In the genomic region with DNA sequence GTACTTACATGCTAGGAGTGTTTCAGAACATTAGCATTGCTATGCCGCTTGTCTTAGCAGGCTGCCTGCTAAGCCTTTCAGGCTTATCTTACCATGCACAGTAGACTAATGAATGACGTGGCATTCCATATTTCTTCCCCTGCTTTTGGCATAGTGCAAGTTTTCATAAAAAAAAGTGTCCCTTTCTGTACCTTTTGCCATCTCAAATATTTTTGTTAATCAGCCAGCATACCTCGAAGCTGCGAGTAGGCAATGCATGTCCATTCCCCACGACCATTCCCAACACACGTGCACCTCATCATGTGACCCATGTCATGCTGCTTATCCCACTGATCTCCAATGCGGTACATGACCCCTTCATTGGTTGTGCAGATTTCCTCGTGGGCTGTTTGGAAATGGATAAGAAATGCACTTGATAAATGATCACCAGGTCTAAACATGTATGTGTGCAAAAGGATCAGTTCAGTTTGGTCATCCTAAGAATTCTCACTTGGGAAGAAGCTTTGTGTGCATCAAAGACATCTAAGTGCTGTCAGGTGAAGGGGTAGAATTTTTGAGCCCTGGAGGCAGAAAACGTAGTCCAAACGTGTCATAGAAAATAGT, we compare ENCODE assay signal across 1 cellular context.
TF ChIP-seq lines count a peak whose summit lies in the region.

No MANE protein-coding gene starts in this region.

TF ChIP-seq in HepG2, 621 proteins besides CTCF, POLR2A, EP300 and RAD21 (continued from another document and continues in another):
- TF ChIP-seq THAP7 (CRISPR knock-in tag; IDR thresholded peaks at IDR 0.05), result no peak
- TF ChIP-seq, protein P1, sequence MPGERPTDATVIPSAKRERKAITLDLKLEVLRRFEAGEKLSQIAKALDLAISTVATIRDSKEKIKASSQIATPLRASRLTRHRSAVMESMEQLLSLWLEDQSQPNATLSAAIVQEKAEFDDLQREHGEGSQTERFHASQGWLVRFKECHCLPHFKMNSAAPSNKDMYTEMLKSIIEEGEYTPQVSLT (CRISPR knock-in tag; IDR thresholded peaks at IDR 0.05; ENCODE audit: borderline replicate concordance, low read depth), result no peak
- TF ChIP-seq, protein P2, sequence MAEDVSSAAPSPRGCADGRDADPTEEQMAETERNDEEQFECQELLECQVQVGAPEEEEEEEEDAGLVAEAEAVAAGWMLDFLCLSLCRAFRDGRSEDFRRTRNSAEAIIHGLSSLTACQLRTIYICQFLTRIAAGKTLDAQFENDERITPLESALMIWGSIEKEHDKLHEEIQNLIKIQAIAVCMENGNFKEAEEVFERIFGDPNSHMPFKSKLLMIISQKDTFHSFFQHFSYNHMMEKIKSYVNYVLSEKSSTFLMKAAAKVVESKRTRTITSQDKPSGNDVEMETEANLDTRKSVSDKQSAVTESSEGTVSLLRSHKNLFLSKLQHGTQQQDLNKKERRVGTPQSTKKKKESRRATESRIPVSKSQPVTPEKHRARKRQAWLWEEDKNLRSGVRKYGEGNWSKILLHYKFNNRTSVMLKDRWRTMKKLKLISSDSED (CRISPR knock-in tag; IDR thresholded peaks at IDR 0.05), result no peak
- no peak for TF ChIP-seq ZBTB43 (CRISPR knock-in tag; conservative IDR thresholded peaks at IDR 0.05)
- no peak for TF ChIP-seq ZSCAN9 (CRISPR knock-in tag; IDR thresholded peaks at IDR 0.05; ENCODE audit: borderline replicate concordance)
- no peak for TF ChIP-seq HDAC2 (CRISPR knock-in tag; IDR thresholded peaks at IDR 0.05)
- TF ChIP-seq ZC3H4 (CRISPR knock-in tag; IDR thresholded peaks at IDR 0.05; ENCODE audit: borderline replicate concordance), result peak; percentile 53; the same call in 1 of the 2 replicates
- TF ChIP-seq TGIF2 (CRISPR knock-in tag; IDR thresholded peaks at IDR 0.05), result 0 out of 2 replicates have a peak, but pooled peaks have one; percentile 51
- TF ChIP-seq KIAA2018 (CRISPR knock-in tag; IDR thresholded peaks at IDR 0.05; ENCODE audit: borderline replicate concordance), result 0 out of 2 replicates have a peak, but pooled peaks have one; percentile 33
- 0 out of 2 replicates have a peak, but pooled peaks have one; percentile 25 for TF ChIP-seq ZNF501 (CRISPR knock-in tag; IDR thresholded peaks at IDR 0.05)
- no peak for TF ChIP-seq CBFB (CRISPR knock-in tag; IDR thresholded peaks at IDR 0.05)
- peak; percentile 75 for TF ChIP-seq POLR2AphosphoS5 (IDR thresholded peaks at IDR 0.05; ENCODE audit: low read depth, low read length)
- TF ChIP-seq FOXC1 (CRISPR knock-in tag; IDR thresholded peaks at IDR 0.05; ENCODE audit: borderline replicate concordance), result 0 out of 2 replicates have a peak, but pooled peaks have one; percentile 29
- TF ChIP-seq, protein P3, sequence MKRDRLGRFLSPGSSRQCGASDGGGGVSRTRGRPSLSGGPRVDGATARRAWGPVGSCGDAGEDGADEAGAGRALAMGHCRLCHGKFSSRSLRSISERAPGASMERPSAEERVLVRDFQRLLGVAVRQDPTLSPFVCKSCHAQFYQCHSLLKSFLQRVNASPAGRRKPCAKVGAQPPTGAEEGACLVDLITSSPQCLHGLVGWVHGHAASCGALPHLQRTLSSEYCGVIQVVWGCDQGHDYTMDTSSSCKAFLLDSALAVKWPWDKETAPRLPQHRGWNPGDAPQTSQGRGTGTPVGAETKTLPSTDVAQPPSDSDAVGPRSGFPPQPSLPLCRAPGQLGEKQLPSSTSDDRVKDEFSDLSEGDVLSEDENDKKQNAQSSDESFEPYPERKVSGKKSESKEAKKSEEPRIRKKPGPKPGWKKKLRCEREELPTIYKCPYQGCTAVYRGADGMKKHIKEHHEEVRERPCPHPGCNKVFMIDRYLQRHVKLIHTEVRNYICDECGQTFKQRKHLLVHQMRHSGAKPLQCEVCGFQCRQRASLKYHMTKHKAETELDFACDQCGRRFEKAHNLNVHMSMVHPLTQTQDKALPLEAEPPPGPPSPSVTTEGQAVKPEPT (CRISPR knock-in tag; IDR thresholded peaks at IDR 0.05; ENCODE audit: low read depth), result no peak
- TF ChIP-seq, protein P4, sequence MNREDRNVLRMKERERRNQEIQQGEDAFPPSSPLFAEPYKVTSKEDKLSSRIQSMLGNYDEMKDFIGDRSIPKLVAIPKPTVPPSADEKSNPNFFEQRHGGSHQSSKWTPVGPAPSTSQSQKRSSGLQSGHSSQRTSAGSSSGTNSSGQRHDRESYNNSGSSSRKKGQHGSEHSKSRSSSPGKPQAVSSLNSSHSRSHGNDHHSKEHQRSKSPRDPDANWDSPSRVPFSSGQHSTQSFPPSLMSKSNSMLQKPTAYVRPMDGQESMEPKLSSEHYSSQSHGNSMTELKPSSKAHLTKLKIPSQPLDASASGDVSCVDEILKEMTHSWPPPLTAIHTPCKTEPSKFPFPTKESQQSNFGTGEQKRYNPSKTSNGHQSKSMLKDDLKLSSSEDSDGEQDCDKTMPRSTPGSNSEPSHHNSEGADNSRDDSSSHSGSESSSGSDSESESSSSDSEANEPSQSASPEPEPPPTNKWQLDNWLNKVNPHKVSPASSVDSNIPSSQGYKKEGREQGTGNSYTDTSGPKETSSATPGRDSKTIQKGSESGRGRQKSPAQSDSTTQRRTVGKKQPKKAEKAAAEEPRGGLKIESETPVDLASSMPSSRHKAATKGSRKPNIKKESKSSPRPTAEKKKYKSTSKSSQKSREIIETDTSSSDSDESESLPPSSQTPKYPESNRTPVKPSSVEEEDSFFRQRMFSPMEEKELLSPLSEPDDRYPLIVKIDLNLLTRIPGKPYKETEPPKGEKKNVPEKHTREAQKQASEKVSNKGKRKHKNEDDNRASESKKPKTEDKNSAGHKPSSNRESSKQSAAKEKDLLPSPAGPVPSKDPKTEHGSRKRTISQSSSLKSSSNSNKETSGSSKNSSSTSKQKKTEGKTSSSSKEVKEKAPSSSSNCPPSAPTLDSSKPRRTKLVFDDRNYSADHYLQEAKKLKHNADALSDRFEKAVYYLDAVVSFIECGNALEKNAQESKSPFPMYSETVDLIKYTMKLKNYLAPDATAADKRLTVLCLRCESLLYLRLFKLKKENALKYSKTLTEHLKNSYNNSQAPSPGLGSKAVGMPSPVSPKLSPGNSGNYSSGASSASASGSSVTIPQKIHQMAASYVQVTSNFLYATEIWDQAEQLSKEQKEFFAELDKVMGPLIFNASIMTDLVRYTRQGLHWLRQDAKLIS (CRISPR knock-in tag; IDR thresholded peaks at IDR 0.05), result peak; percentile 91; the same call in 1 of the 2 replicates
- TF ChIP-seq SYNCRIP (IDR thresholded peaks at IDR 0.05; ENCODE audit: insufficient read depth, low read depth, low read length), result no peak
- 0 out of 2 replicates have a peak, but pooled peaks have one; percentile 17 for TF ChIP-seq AKAP8 (CRISPR knock-in tag; IDR thresholded peaks at IDR 0.05)
- TF ChIP-seq ZNF326 (CRISPR knock-in tag; IDR thresholded peaks at IDR 0.05; ENCODE audit: borderline replicate concordance), result no peak
- no peak for TF ChIP-seq ZNF724P (CRISPR knock-in tag; IDR thresholded peaks at IDR 0.05; ENCODE audit: borderline replicate concordance)
- no peak for TF ChIP-seq KLF6 (CRISPR knock-in tag; IDR thresholded peaks at IDR 0.05)
- TF ChIP-seq POLR2G (IDR thresholded peaks at IDR 0.05; ENCODE audit: low read depth, low read length), result peak; percentile 76
- no peak for TF ChIP-seq ZNF891 (CRISPR knock-in tag; IDR thresholded peaks at IDR 0.05)
- peak; percentile 84; the same call in 1 of the 2 replicates for TF ChIP-seq HOXA9 (CRISPR knock-in tag; IDR thresholded peaks at IDR 0.05; ENCODE audit: borderline replicate concordance)
- TF ChIP-seq ZNF121 (CRISPR knock-in tag; IDR thresholded peaks at IDR 0.05), result no peak
- TF ChIP-seq KAT2B (IDR thresholded peaks at IDR 0.05; ENCODE audit: borderline replicate concordance, low read depth, low read length), result no peak
- TF ChIP-seq SATB2 (CRISPR knock-in tag; IDR thresholded peaks at IDR 0.05), result no peak
- 0 out of 2 replicates have a peak, but pooled peaks have one; percentile 47 for TF ChIP-seq ZNF124 (CRISPR knock-in tag; IDR thresholded peaks at IDR 0.05)
- 0 out of 2 replicates have a peak, but pooled peaks have one; percentile 45 for TF ChIP-seq ARID4A (CRISPR knock-in tag; IDR thresholded peaks at IDR 0.05; ENCODE audit: borderline replicate concordance)
- no peak for TF ChIP-seq NR2F1 (CRISPR knock-in tag; IDR thresholded peaks at IDR 0.05)
- TF ChIP-seq ZSCAN22 (CRISPR knock-in tag; IDR thresholded peaks at IDR 0.05), result no peak
- no peak for TF ChIP-seq ZKSCAN5 (CRISPR knock-in tag; IDR thresholded peaks at IDR 0.05)
